13 cellular contexts compared by ENCODE assay signal in genomic region chr5:72954389-72954788, GRCh38. TPM values are rescaled to one million over a fixed set of nuclear protein-coding genes. Genes with fewer than 3 reads are reported as not detected.
A peak's percentile ranks its signal among the peaks of the same experiment; 100 is the strongest.
DNase-seq lines count a peak whose midpoint lies in the region; ATAC-seq, FAIRE-seq and TF ChIP-seq lines count a peak whose summit lies in the region.
"Had no signal": no experiment of that assay in that cellular context is flagged by ENCODE, and none has a peak within 500 bp of the region (broad histone marks: within the 10 kb centered on the region; RNA-seq: fewer than 3 reads in every experiment).

No MANE protein-coding gene starts in this region.

- peak overlapping the region; percentile 56; the same call in 1 of the 2 replicates for H3K14ac ChIP-seq in IMR-90 (replicated peaks; ENCODE audit: low read depth, low read length)

- in situ Hi-C loops in IMR-90 (cut with MboI; ENCODE audit: low sequenced_read_pairs), result no loop called here

- H3K9ac ChIP-seq in IMR-90 (ENCODE audit: low read depth, low read length) (no peak overlapping the region), endothelial cell of umbilical vein (replicated peaks; ENCODE audit: extremely low read depth, insufficient read depth, low read length) (no peak overlapping the region)

- H3K4me1 ChIP-seq in IMR-90 (ENCODE audit: control insufficient read depth, insufficient read depth, low read length) (peaks cover 13% of the 10 kb centered on the region), endothelial cell of umbilical vein (ENCODE audit: control insufficient read depth, extremely low read depth, insufficient read depth, low read length) (peaks cover 50% of the 10 kb centered on the region)

- no peak overlapping the region for H3K18ac ChIP-seq in IMR-90 (ENCODE audit: low read depth, low read length)

- H3K36me3 Mint-ChIP-seq in CD4-positive, alpha-beta T cell (ENCODE audit: low read depth), result peaks cover 14% of the 10 kb centered on the region
- H3K36me3 Mint-ChIP-seq in nephron progenitor cell (ENCODE audit: low read depth), result no peaks in the 10 kb centered on the region

- H3K4me1 Mint-ChIP-seq in CD4-positive, alpha-beta T cell (ENCODE audit: low read depth), result peaks cover 18% of the 10 kb centered on the region
- H3K4me1 Mint-ChIP-seq in nephron progenitor cell, result peaks cover 42% of the 10 kb centered on the region

- no peaks in the 10 kb centered on the region for H3K36me3 ChIP-seq in IMR-90 (ENCODE audit: control insufficient read depth, insufficient read depth, low read length)
- no peaks in the 10 kb centered on the region for H3K36me3 ChIP-seq in endothelial cell of umbilical vein (ENCODE audit: control insufficient read depth in 2 of 2, extremely low read depth in 1 of 2, insufficient read depth in 2 of 2, low read length in 2 of 2)

- H3K27ac ChIP-seq in CD4-positive, alpha-beta T cell (ENCODE audit: low read depth, low read length), result no peak overlapping the region
- H3K27ac ChIP-seq in IMR-90 (ENCODE audit: insufficient read depth, low read length), result no peak overlapping the region
- peak overlapping the region; percentile 93 for H3K27ac ChIP-seq in endothelial cell of umbilical vein (ENCODE audit: insufficient read depth, low read depth, low read length)

- H2AK9ac ChIP-seq in IMR-90 (replicated peaks; ENCODE audit: low read depth, low read length, poor library complexity), result no peak overlapping the region

- peak overlapping the region in 1 of 2 experiments; percentile 95; a peak in 1 of 4 replicates for H4K8ac ChIP-seq in IMR-90 (ENCODE audit: low read depth in 2 of 2, low read length in 2 of 2)

- peak overlapping the region; percentile 56; the same call in 1 of the 3 replicates for H2BK15ac ChIP-seq in IMR-90 (ENCODE audit: low read depth, low read length)

- H2BK120ac ChIP-seq in IMR-90 (ENCODE audit: low read depth, low read length), result peak overlapping the region; percentile 3; the same call in 1 of the 2 replicates

- peak overlapping the region; percentile 93 for H2BK5ac ChIP-seq in IMR-90 (ENCODE audit: low read depth, low read length, poor library complexity, severe bottlenecking)

- H3K9me3 ChIP-seq in CD4-positive, alpha-beta T cell (ENCODE audit: control insufficient read depth, low read length), result no peaks in the 10 kb centered on the region
- no peaks in the 10 kb centered on the region for H3K9me3 ChIP-seq in IMR-90 (ENCODE audit: control insufficient read depth, insufficient read depth, low read length)
- H3K9me3 ChIP-seq in endothelial cell of umbilical vein (replicated peaks; ENCODE audit: control insufficient read depth, insufficient read depth, low read length), result no peaks in the 10 kb centered on the region

- no peak for TF ChIP-seq RAD21 in IMR-90 (IDR thresholded peaks at IDR 0.05; ENCODE audit: low read length)

- intact Hi-C loops in CD4-positive, alpha-beta T cell (cut with DNase I, micrococcal nuclease), result loop anchor here in 1 of 2 experiments (10.0 kb wide), 3 partner anchors 110 to 640 kb away; no protein-coding TSS in a partner anchor
- intact Hi-C loops in IMR-90 (cut with micrococcal nuclease) (loop anchor here (2.0 kb wide), 1 partner anchor 262 kb away; no protein-coding TSS in a partner anchor), endothelial cell of umbilical vein (cut with micrococcal nuclease) (loop anchor here (2.0 kb wide), 2 partner anchors 34 to 248 kb away; no protein-coding TSS in a partner anchor)

- H3K4ac ChIP-seq in IMR-90 (ENCODE audit: low read depth, low read length), result peak overlapping the region; percentile 95; the same call in 1 of the 2 replicates

- no peak for TF ChIP-seq CTCF in CD4-positive, alpha-beta T cell (IDR thresholded peaks at IDR 0.05)
- no peak for TF ChIP-seq CTCF in IMR-90 (conservative IDR thresholded peaks at IDR 0.05; ENCODE audit: low read depth, low read length)
- no peak for TF ChIP-seq CTCF in endothelial cell of umbilical vein (IDR thresholded peaks at IDR 0.05; ENCODE audit: extremely low read depth in 1 of 2, insufficient read depth in 1 of 2, low read depth in 1 of 2, low read length in 2 of 2)
- no peak for TF ChIP-seq CTCF in nephron progenitor cell (IDR thresholded peaks at IDR 0.05)

- H3K56ac ChIP-seq in IMR-90 (ENCODE audit: extremely low read depth, insufficient read depth, low read length), result no peak overlapping the region

- WGBS in IMR-90 (ENCODE audit: extremely low coverage in 2 of 2, insufficient read length in 1 of 2), 2 experiments, result no CpG with 5 or more reads among the region's 7 CpGs

- POLR2A ChIA-PET in CD4-positive, alpha-beta T cell (lab: Charles Lee), result interaction anchor here (0.5 kb wide), 1 partner anchor 1094 kb away, joined by 3 read pairs; no protein-coding TSS in a partner anchor
- POLR2A ChIA-PET in IMR-90 (lab: Charles Lee; ENCODE audit: unreplicated experiment) (no interaction called here), endothelial cell of umbilical vein (lab: Charles Lee) (no interaction called here)

- H3K79me1 ChIP-seq in IMR-90 (ENCODE audit: low read depth in 1 of 2, low read length in 2 of 2), result peaks cover 3 to 18% of the 10 kb centered on the region in 2 experiments; a peak in 2 of 4 replicates

- peak overlapping the region; percentile 59; the same call in 1 of the 2 replicates for H2BK20ac ChIP-seq in IMR-90 (ENCODE audit: low read depth, low read length)

- no peaks in the 10 kb centered on the region for H3K9me3 Mint-ChIP-seq in CD4-positive, alpha-beta T cell
- H3K9me3 Mint-ChIP-seq in nephron progenitor cell, result no peaks in the 10 kb centered on the region

- no peak overlapping the region for H2AK5ac ChIP-seq in IMR-90 (ENCODE audit: low read depth, low read length)

- CTCF ChIA-PET in CD4-positive, alpha-beta T cell (lab: Charles Lee), result no interaction called here
- CTCF ChIA-PET in IMR-90 (lab: Yijun Ruan, JAX), result no interaction called here
- CTCF ChIA-PET in endothelial cell of umbilical vein (lab: Charles Lee), result interaction anchor here (1.9 to 2.9 kb wide), 2 partner anchors 33 to 247 kb away, joined by 5 to 11 read pairs; no protein-coding TSS in a partner anchor

- H3K4me3 ChIP-seq in IMR-90 (ENCODE audit: insufficient read depth, low read depth, low read length), result no peak overlapping the region
- H3K4me3 ChIP-seq in endothelial cell of umbilical vein (replicated peaks in 1 of 3; ENCODE audit: insufficient read depth in 1 of 3, low read depth in 1 of 3, low read length in 3 of 3), result peak overlapping the region in 1 of 3 experiments; percentile 61

- H3K4me3 Mint-ChIP-seq in CD4-positive, alpha-beta T cell, result peak overlapping the region; percentile 98
- H3K4me3 Mint-ChIP-seq in nephron progenitor cell, result peak overlapping the region; percentile 81

- no peak for ATAC-seq in CD4-positive, alpha-beta T cell (ENCODE audit: poor library complexity)
- ATAC-seq in IMR-90 (ENCODE audit: low read depth) (no peak), GM18511 (IDR thresholded peaks at IDR 0.05; ENCODE audit: unreplicated experiment) (no peak)

- peaks cover 29% of the 10 kb centered on the region for H3K79me2 ChIP-seq in endothelial cell of umbilical vein (ENCODE audit: control insufficient read depth, insufficient read depth, low read length)

- 0 out of 2 replicates have a peak overlapping the region, but pooled peaks have one; percentile 1 for H3K23ac ChIP-seq in IMR-90 (ENCODE audit: low read depth, low read length)

- DNase-seq in CD4-positive, alpha-beta T cell, result no peak
- DNase-seq in IMR-90, result no peak
- no peak for DNase-seq in endothelial cell of umbilical vein (ENCODE audit: low read depth, low spot score)
- no peak for DNase-seq in nephron progenitor cell
- DNase-seq in cortex of kidney (lab: John Stamatoyannopoulos, UW), result no peak
- DNase-seq in SKM-1 treated with dmso at 0.1 percent for 144 hours (lab: John Stamatoyannopoulos, UW; ENCODE audit: unreplicated experiment), result no peak
- no peak for DNase-seq in NCI-H82 (lab: John Stamatoyannopoulos, UW)
- DNase-seq: activated effector memory CD4-positive, alpha-beta T cell treated with anti-CD3 and anti-CD28 coated beads, Interleukin-2, amount 50 U/mL, for 16 hours; effector CD8-positive, alpha-beta T cell; NCI-H1436 treated with DMSO at 0.1 percent for 48 hours; retina had no signal

- dilution Hi-C loops in IMR-90 (cut with HindIII; ENCODE audit: low sequenced_read_pairs, unreplicated experiment), result no loop called here
- dilution Hi-C loops in endothelial cell of umbilical vein (cut with MboI; ENCODE audit: extremely low pct_ligation_motif_present, low sequenced_read_pairs), result no loop called here

- H3K27me3 ChIP-seq in CD4-positive, alpha-beta T cell (ENCODE audit: control insufficient read depth, insufficient read depth, low read length), result peaks cover 29% of the 10 kb centered on the region
- H3K27me3 ChIP-seq in IMR-90 (ENCODE audit: control insufficient read depth, insufficient read depth, low read length) (no peaks in the 10 kb centered on the region), endothelial cell of umbilical vein (ENCODE audit: control insufficient read depth in 2 of 2, insufficient read depth in 2 of 2, low read length in 2 of 2) (no peaks in the 10 kb centered on the region)

- H2AFZ ChIP-seq in IMR-90 (replicated peaks; ENCODE audit: low read length, poor library complexity) (no peak overlapping the region), endothelial cell of umbilical vein (ENCODE audit: low read depth, low read length) (peak overlapping the region; percentile 36)

- H4K5ac ChIP-seq in IMR-90 (ENCODE audit: low read depth, low read length), result no peak overlapping the region

- TF ChIP-seq POLR2A in IMR-90 (IDR thresholded peaks at IDR 0.05; ENCODE audit: low read depth, low read length), result no peak
- TF ChIP-seq POLR2A in endothelial cell of umbilical vein (IDR thresholded peaks at IDR 0.05; ENCODE audit: low read depth, low read length), result no peak

- H3K4me2 ChIP-seq in IMR-90 (ENCODE audit: low read depth, low read length), result peak overlapping the region; percentile 93; the same call in 1 of the 2 replicates
- H3K4me2 ChIP-seq in endothelial cell of umbilical vein (ENCODE audit: insufficient read depth, low read length), result peak overlapping the region; percentile 80

- H3K27ac Mint-ChIP-seq in CD4-positive, alpha-beta T cell, result no peak overlapping the region
- no peak overlapping the region for H3K27ac Mint-ChIP-seq in nephron progenitor cell

- H4K91ac ChIP-seq in IMR-90 (ENCODE audit: insufficient read depth, low read depth, low read length), result no peak overlapping the region

- H3K9me1 ChIP-seq in IMR-90 (ENCODE audit: insufficient read depth, low read length), result peaks cover 8% of the 10 kb centered on the region
- H3K9me1 ChIP-seq in endothelial cell of umbilical vein (replicated peaks; ENCODE audit: control insufficient read depth, extremely low read depth, insufficient read depth, low read length), result no peaks in the 10 kb centered on the region

- H4K20me1 ChIP-seq in IMR-90 (ENCODE audit: insufficient read depth, low read length) (0 out of 2 replicates have a peak, but pooled peaks cover 5% of the 10 kb centered on the region), endothelial cell of umbilical vein (replicated peaks; ENCODE audit: control insufficient read depth, extremely low read depth, insufficient read depth, low read length) (peaks cover 5% of the 10 kb centered on the region)

- BruUV-seq in IMR-90 (replicated peaks; lab: Mats Ljungman, UMichigan) (no TSS peak), endothelial cell of umbilical vein (replicated peaks; lab: Mats Ljungman, UMichigan) (no TSS peak)

- no peak for FAIRE-seq in endothelial cell of umbilical vein (lab: Jason Lieb, UNC)
- FAIRE-seq: TTC549 had no signal

- peaks cover 69% of the 10 kb centered on the region for H3K27me3 Mint-ChIP-seq in CD4-positive, alpha-beta T cell
- H3K27me3 Mint-ChIP-seq in nephron progenitor cell (ENCODE audit: low read depth, poor library complexity), result peaks cover 3% of the 10 kb centered on the region

RNA-seq across cellular contexts. Expression of gene FCHO2, which starts 1.5 kb away (rescaled TPM):
- total RNA-seq in CD4-positive, alpha-beta T cell, result 1 to 10 TPM; 2.0 to 2.6 TPM
- 13.1 and 23.5 TPM in 2 replicates for total RNA-seq in IMR-90 (2012; rRNA removed)
- 5.6 and 6.1 TPM in 2 replicates for polyA plus RNA-seq in IMR-90 (2012; rRNA removed)
- 1.6 and 3.2 TPM in 2 replicates for polyA plus RNA-seq in IMR-90 (2012; cell fraction: cytosol; rRNA removed)
- 5.5 and 13.2 TPM in 2 replicates for polyA plus RNA-seq in IMR-90 (2012; cell fraction: nucleus; rRNA removed; ENCODE audit: low replicate concordance)
- 23.7 and 25.2 TPM in 2 replicates for total RNA-seq in endothelial cell of umbilical vein
- polyA plus RNA-seq in endothelial cell of umbilical vein, result 12.0 and 13.7 TPM in 2 replicates
- 7.8 and 10.0 TPM in 2 replicates for polyA plus RNA-seq in endothelial cell of umbilical vein (2011; cell fraction: cytosol; rRNA removed)
- polyA plus RNA-seq in endothelial cell of umbilical vein (2011; cell fraction: nucleus; rRNA removed), result 36.4 and 39.2 TPM in 2 replicates
- polyA plus RNA-seq in endothelial cell of umbilical vein (2012), result 15.8 and 16.9 TPM in 2 replicates
- polyA minus RNA-seq in endothelial cell of umbilical vein, result 70.1 and 79.7 TPM in 2 replicates
- 24.8 TPM for polyA minus RNA-seq in endothelial cell of umbilical vein (2011; cell fraction: cytosol; rRNA and poly(A)+ RNA removed)
- polyA minus RNA-seq in endothelial cell of umbilical vein (2011; cell fraction: nucleus; rRNA and poly(A)+ RNA removed), result 34.8 and 44.4 TPM in 2 replicates
